ENCODE assay signal across 16 cellular contexts in the genomic region with DNA sequence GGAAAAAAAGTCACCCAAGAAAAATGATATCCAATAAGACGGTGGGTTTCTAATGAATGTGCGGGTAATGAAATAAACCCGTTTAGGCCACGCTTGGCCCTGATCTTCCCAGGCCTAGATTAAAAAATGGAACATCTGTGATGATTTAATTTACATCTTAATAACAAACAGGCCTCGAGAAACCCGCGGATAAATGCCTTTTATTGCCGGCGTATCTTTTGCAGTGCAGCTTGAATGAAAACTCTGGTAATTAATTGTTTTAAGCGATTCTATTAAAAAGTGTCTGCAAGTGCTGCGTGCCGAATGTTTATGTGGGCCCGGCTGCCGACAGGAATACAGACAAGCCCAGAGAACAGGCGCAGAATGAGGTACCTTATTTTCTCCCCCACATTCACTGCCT.
"Had no signal": no experiment of that assay in that cellular context is flagged by ENCODE, and none has a peak within 500 bp of the region (broad histone marks: within the 10 kb centered on the region; RNA-seq: fewer than 3 reads in every experiment).

No MANE protein-coding gene starts in this region.

- H3K4me1 Mint-ChIP-seq: activated CD4-positive, alpha-beta T cell treated with anti-CD3 and anti-CD28 coated beads for 36 hours; activated CD8-positive, alpha-beta memory T cell treated with anti-CD3 and anti-CD28 coated beads, Interleukin-2, amount 10 ng/mL, durations not matched to agents 7 days and 5 days; activated naive CD8-positive, alpha-beta T cell treated with anti-CD3 and anti-CD28 coated beads, Interleukin-2, amount 10 ng/mL, durations not matched to agents 7 days and 5 days; naive thymus-derived CD8-positive, alpha-beta T cell had no signal

- H3K36me3 Mint-ChIP-seq: activated CD8-positive, alpha-beta memory T cell treated with anti-CD3 and anti-CD28 coated beads, Interleukin-2, amount 10 ng/mL, durations not matched to agents 7 days and 5 days; activated naive CD8-positive, alpha-beta T cell treated with anti-CD3 and anti-CD28 coated beads, Interleukin-2, amount 10 ng/mL, durations not matched to agents 7 days and 5 days; naive thymus-derived CD8-positive, alpha-beta T cell; WTC11 had no signal

- H3K9me3 Mint-ChIP-seq: activated naive CD8-positive, alpha-beta T cell treated with anti-CD3 and anti-CD28 coated beads, Interleukin-2, amount 10 ng/mL, durations not matched to agents 7 days and 5 days; naive thymus-derived CD8-positive, alpha-beta T cell; WTC11 had no signal

- H3K4me3 Mint-ChIP-seq: activated CD4-positive, alpha-beta T cell treated with anti-CD3 and anti-CD28 coated beads for 36 hours; activated CD8-positive, alpha-beta memory T cell treated with anti-CD3 and anti-CD28 coated beads, Interleukin-2, amount 10 ng/mL, durations not matched to agents 7 days and 5 days; activated naive CD8-positive, alpha-beta T cell treated with anti-CD3 and anti-CD28 coated beads, Interleukin-2, amount 10 ng/mL, durations not matched to agents 7 days and 5 days; naive thymus-derived CD8-positive, alpha-beta T cell; WTC11 had no signal

- H3K27ac Mint-ChIP-seq: activated CD4-positive, alpha-beta T cell treated with anti-CD3 and anti-CD28 coated beads for 36 hours; activated CD8-positive, alpha-beta memory T cell treated with anti-CD3 and anti-CD28 coated beads, Interleukin-2, amount 10 ng/mL, durations not matched to agents 7 days and 5 days; activated naive CD8-positive, alpha-beta T cell treated with anti-CD3 and anti-CD28 coated beads, Interleukin-2, amount 10 ng/mL, durations not matched to agents 7 days and 5 days; naive thymus-derived CD8-positive, alpha-beta T cell; WTC11 had no signal

- H3K9me3 ChIP-seq: body of pancreas had no signal

- ATAC-seq: activated CD4-positive, alpha-beta T cell treated with anti-CD3 and anti-CD28 coated beads for 36 hours; activated CD8-positive, alpha-beta memory T cell treated with anti-CD3 and anti-CD28 coated beads, Interleukin-2, amount 10 ng/mL, durations not matched to agents 7 days and 5 days; body of pancreas; naive thymus-derived CD8-positive, alpha-beta T cell; WTC11 had no signal

- H3K27me3 ChIP-seq: body of pancreas had no signal

- DNase-seq: activated CD4-positive, alpha-beta T cell treated with anti-CD3 and anti-CD28 coated beads for 36 hours; activated CD4-positive, alpha-beta T cell treated with anti-CD3 and anti-CD28 coated beads, Interleukin-2, amount 50 U/mL, for 48 hours; activated CD8-positive, alpha-beta memory T cell treated with anti-CD3 and anti-CD28 coated beads, Interleukin-2, amount 10 ng/mL, durations not matched to agents 7 days and 5 days; activated naive CD8-positive, alpha-beta T cell treated with anti-CD3 and anti-CD28 coated beads, Interleukin-2, amount 10 ng/mL, durations not matched to agents 7 days and 5 days; body of pancreas; central memory CD4-positive, alpha-beta T cell; dorsolateral prefrontal cortex; kidney glomerular epithelial cell; mesendoderm; naive thymus-derived CD8-positive, alpha-beta T cell; posterior cingulate gyrus; stimulated activated CD4-positive, alpha-beta T cell treated with anti-CD3 and anti-CD28 coated beads, Interleukin-12 subunit alpha, Interleukin-12 subunit beta, amount 100 ng/mL, for 4 hours; stimulated activated CD4-positive, alpha-beta T cell treated with anti-CD3 and anti-CD28 coated beads, Interleukin-1b, Interleukin-23, amount 100 ng/mL, for 48 hours; stimulated activated CD8-positive, alpha-beta memory T cell treated with anti-CD3 and anti-CD28 coated beads, Interleukin-4, amount 100 ng/mL, for 48 hours; stimulated activated naive CD4-positive, alpha-beta T cell had no signal

- H3K4me3 ChIP-seq: body of pancreas, dorsolateral prefrontal cortex had no signal

- H3K27ac ChIP-seq: body of pancreas, dorsolateral prefrontal cortex had no signal
